16 cellular contexts compared by ENCODE assay signal in genomic region chr3:24936574-24936973, GRCh38.
DNase-seq lines count a peak whose midpoint lies in the region; ATAC-seq and TF ChIP-seq lines count a peak whose summit lies in the region.
"Had no signal": no experiment of that assay in that cellular context is flagged by ENCODE, and none has a peak within 500 bp of the region (broad histone marks: within the 10 kb centered on the region; RNA-seq: fewer than 3 reads in every experiment).

No MANE protein-coding gene starts in this region.

- intact Hi-C loops in left lung (cut with DNase I), result no loop called here

- no peaks in the 10 kb centered on the region for H3K4me1 ChIP-seq in left lung
- H3K4me1 ChIP-seq: Caco-2, HAP-1 had no signal

- no peak overlapping the region for H3K4me3 Mint-ChIP-seq in mesothelial cell of epicardium
- H3K4me3 Mint-ChIP-seq: CD14-positive monocyte; CD8-positive, alpha-beta T cell; HFFc6 had no signal

- no peaks in the 10 kb centered on the region for H3K9me3 Mint-ChIP-seq in mesothelial cell of epicardium
- H3K9me3 Mint-ChIP-seq: CD8-positive, alpha-beta T cell had no signal

- H3K36me3 ChIP-seq in left lung, result no peaks in the 10 kb centered on the region
- H3K36me3 ChIP-seq: HAP-1 had no signal

- no peaks in the 10 kb centered on the region for H3K9me3 ChIP-seq in left lung
- H3K9me3 ChIP-seq: Caco-2, HAP-1 had no signal

- no peaks in the 10 kb centered on the region for H3K27me3 ChIP-seq in left lung

- no peak overlapping the region for H3K27ac ChIP-seq in left lung
- H3K27ac ChIP-seq: 22Rv1, HL-60 had no signal

- no peak for TF ChIP-seq CTCF in mesothelial cell of epicardium (IDR thresholded peaks at IDR 0.05; ENCODE audit: unreplicated experiment)
- TF ChIP-seq CTCF in left lung (IDR thresholded peaks at IDR 0.05), result no peak

- peak overlapping the region; percentile 74 for H3K27ac Mint-ChIP-seq in mesothelial cell of epicardium
- H3K27ac Mint-ChIP-seq: CD14-positive monocyte; CD8-positive, alpha-beta T cell; HFFc6 had no signal

- H3K4me3 ChIP-seq in left lung, result no peak overlapping the region
- H3K4me3 ChIP-seq: HAP-1 had no signal

- DNase-seq in NCI-H446 treated with DMSO at 0.1 percent for 48 hours (lab: John Stamatoyannopoulos, UW) (peak; percentile 24), NCI-H446 (lab: John Stamatoyannopoulos, UW) (no peak), NCI-H2081 treated with DMSO at 0.1 percent for 48 hours (lab: John Stamatoyannopoulos, UW) (peak; percentile 18), mesothelial cell of epicardium (ENCODE audit: low spot score in 2 of 2, unreplicated experiment in 2 of 2) (no peak), left lung (no peak)
- DNase-seq in activated CD8-positive, alpha-beta memory T cell treated with anti-CD3 and anti-CD28 coated beads, Interleukin-2, amount 50 U/mL, for 4 hours, result no peak
- no peak for DNase-seq in central memory CD4-positive, alpha-beta T cell
- DNase-seq: Caco-2; CD8-positive, alpha-beta T cell; DND-41; GDM1; HFFc6 had no signal

- no peak for ATAC-seq in left lung
- ATAC-seq: CD8-positive, alpha-beta T cell had no signal

- no peaks in the 10 kb centered on the region for H3K36me3 Mint-ChIP-seq in mesothelial cell of epicardium
- H3K36me3 Mint-ChIP-seq: CD14-positive monocyte; CD8-positive, alpha-beta T cell had no signal

- no peaks in the 10 kb centered on the region for H3K27me3 Mint-ChIP-seq in mesothelial cell of epicardium (ENCODE audit: low read depth)

- peaks cover 44% of the 10 kb centered on the region for H3K4me1 Mint-ChIP-seq in mesothelial cell of epicardium
- H3K4me1 Mint-ChIP-seq: CD14-positive monocyte had no signal

Comparison
In these comparisons a context has a peak if more than half of its experiments do, and no peak if none do; other contexts are left out.
1. DNase-seq: peak in NCI-H446 treated with DMSO at 0.1 percent for 48 hours (single experiment) and NCI-H2081 treated with DMSO at 0.1 percent for 48 hours (single experiment); none in NCI-H446 (0 of 2), mesothelial cell of epicardium (0 of 2), activated CD8-positive, alpha-beta memory T cell treated with anti-CD3 and anti-CD28 coated beads, Interleukin-2, amount 50 U/mL, for 4 hours (single experiment), central memory CD4-positive, alpha-beta T cell (single experiment) and left lung (0 of 2).